Comparison of ENCODE assay signal across 9 cellular contexts in genomic region chr2:8676191-8676914, GRCh38. TPM values are rescaled to one million over a fixed set of nuclear protein-coding genes. Genes with fewer than 3 reads are reported as not detected.
DNase-seq lines count a peak whose midpoint lies in the region; ATAC-seq and TF ChIP-seq lines count a peak whose summit lies in the region.
"Had no signal": no experiment of that assay in that cellular context is flagged by ENCODE, and none has a peak within 500 bp of the region (broad histone marks: within the 10 kb centered on the region; RNA-seq: fewer than 3 reads in every experiment).

No MANE protein-coding gene starts in this region.

- 9 to 13% methylated on average over 41 to 51 of the region's 51 CpGs for WGBS in aorta, 2 donors

- H3K4me3 Mint-ChIP-seq in stimulated activated naive CD8-positive, alpha-beta T cell treated with anti-CD3 and anti-CD28 coated beads, Interleukin-15, Interleukin-2, amounts not matched to agents 100 ng/mL and 50 ng/mL, for 24 hours = peak overlapping the region; percentile 83
- H3K4me3 Mint-ChIP-seq in activated T-helper 2 cell treated with anti-CD3 and anti-CD28 coated beads, Interferon-gamma antibody, Interleukin-2, Interleukin-4, amounts not matched to agents 10 μg/mL and 5 μg/mL and 100 μg/mL, durations not matched to agents 14 hours and 24 hours and 36 hours (ENCODE audit: low read depth) = no peak overlapping the region
- H3K4me3 Mint-ChIP-seq: activated B cell treated with CpG ODN at 0.5 μM for 24 hours had no signal

- H3K27ac ChIP-seq in mucosa of rectum (ENCODE audit: low read depth in 2 of 2, low read length in 2 of 2) = peak overlapping the region; percentile 90 to 99
- H3K27ac ChIP-seq in aorta (ENCODE audit: low read depth in 1 of 2, low read length in 2 of 2) = peak overlapping the region; percentile 92 to 98

- H3K9me3 Mint-ChIP-seq in stimulated activated naive CD8-positive, alpha-beta T cell treated with anti-CD3 and anti-CD28 coated beads, Interleukin-15, Interleukin-2, amounts not matched to agents 100 ng/mL and 50 ng/mL, for 24 hours = peaks cover 12% of the 10 kb centered on the region
- peaks cover 28% of the 10 kb centered on the region for H3K9me3 Mint-ChIP-seq in activated T-helper 2 cell treated with anti-CD3 and anti-CD28 coated beads, Interferon-gamma antibody, Interleukin-2, Interleukin-4, amounts not matched to agents 10 μg/mL and 5 μg/mL and 100 μg/mL, durations not matched to agents 14 hours and 24 hours and 36 hours

- intact Hi-C loops in aorta (cut with DNase I) = loop anchor here (5.0 to 10.0 kb wide), 2 partner anchors 132 to 134 kb away; no protein-coding TSS in a partner anchor
- intact Hi-C loops in activated T-helper 2 cell treated with anti-CD3 and anti-CD28 coated beads, Interferon-gamma antibody, Interleukin-2, Interleukin-4, amounts not matched to agents 10 μg/mL and 5 μg/mL and 100 μg/mL, durations not matched to agents 14 hours and 24 hours and 36 hours (cut with micrococcal nuclease) = no loop called here

- peaks cover 0 to 6% of the 10 kb centered on the region in 2 donors for H3K9me3 ChIP-seq in mucosa of rectum (ENCODE audit: control insufficient read depth in 2 of 2, low read length in 2 of 2)
- no peaks in the 10 kb centered on the region for H3K9me3 ChIP-seq in aorta (ENCODE audit: control insufficient read depth, low read length)

- H3K4me1 Mint-ChIP-seq in stimulated activated naive CD8-positive, alpha-beta T cell treated with anti-CD3 and anti-CD28 coated beads, Interleukin-15, Interleukin-2, amounts not matched to agents 100 ng/mL and 50 ng/mL, for 24 hours (ENCODE audit: low read depth) = peaks cover 38% of the 10 kb centered on the region
- peaks cover 29% of the 10 kb centered on the region for H3K4me1 Mint-ChIP-seq in activated T-helper 2 cell treated with anti-CD3 and anti-CD28 coated beads, Interferon-gamma antibody, Interleukin-2, Interleukin-4, amounts not matched to agents 10 μg/mL and 5 μg/mL and 100 μg/mL, durations not matched to agents 14 hours and 24 hours and 36 hours (ENCODE audit: low read depth)

- H3K36me3 Mint-ChIP-seq in stimulated activated naive CD8-positive, alpha-beta T cell treated with anti-CD3 and anti-CD28 coated beads, Interleukin-15, Interleukin-2, amounts not matched to agents 100 ng/mL and 50 ng/mL, for 24 hours (ENCODE audit: low read depth) = peaks cover 17% of the 10 kb centered on the region
- H3K36me3 Mint-ChIP-seq in activated T-helper 2 cell treated with anti-CD3 and anti-CD28 coated beads, Interferon-gamma antibody, Interleukin-2, Interleukin-4, amounts not matched to agents 10 μg/mL and 5 μg/mL and 100 μg/mL, durations not matched to agents 14 hours and 24 hours and 36 hours (ENCODE audit: low read depth) = peaks cover 30% of the 10 kb centered on the region

- ATAC-seq in stimulated activated naive CD8-positive, alpha-beta T cell treated with anti-CD3 and anti-CD28 coated beads, Interleukin-15, Interleukin-2, amounts not matched to agents 100 U/mL and 50 U/mL, for 24 hours = no peak
- ATAC-seq in aorta (ENCODE audit: low FRiP score) = peak; percentile 87
- no peak for ATAC-seq in HG03025 (IDR thresholded peaks at IDR 0.05; ENCODE audit: low FRiP score, unreplicated experiment)

- no peaks in the 10 kb centered on the region for H3K36me3 ChIP-seq in mucosa of rectum (ENCODE audit: control insufficient read depth in 2 of 2, insufficient read depth in 2 of 2, low read length in 2 of 2)
- H3K36me3 ChIP-seq in aorta (ENCODE audit: control insufficient read depth in 1 of 2, insufficient read depth in 2 of 2, low read length in 1 of 2) = no peaks in the 10 kb centered on the region

- H3K4me3 ChIP-seq in fibroblast of mammary gland (ENCODE audit: control insufficient read depth, low read depth, low read length) (peak overlapping the region; percentile 29), mucosa of rectum (ENCODE audit: low read length in 2 of 2) (peak overlapping the region; percentile 62 to 67), aorta (ENCODE audit: low read length in 2 of 2) (peak overlapping the region; percentile 53 to 91)

- H3K4me1 ChIP-seq in mucosa of rectum (ENCODE audit: control insufficient read depth in 2 of 2, insufficient read depth in 2 of 2, low read length in 2 of 2) = peaks cover 9 to 25% of the 10 kb centered on the region in 2 donors
- no peaks in the 10 kb centered on the region for H3K4me1 ChIP-seq in aorta (ENCODE audit: control insufficient read depth in 1 of 2, insufficient read depth in 2 of 2, low read length in 2 of 2)

- peaks cover 0 to 3% of the 10 kb centered on the region in 2 donors for H3K27me3 ChIP-seq in mucosa of rectum (ENCODE audit: control insufficient read depth in 2 of 2, insufficient read depth in 2 of 2, low read length in 2 of 2)
- no peaks in the 10 kb centered on the region for H3K27me3 ChIP-seq in aorta (ENCODE audit: control insufficient read depth in 1 of 2, insufficient read depth in 2 of 2, low read length in 1 of 2)

- no peak overlapping the region for H3K27ac Mint-ChIP-seq in stimulated activated naive CD8-positive, alpha-beta T cell treated with anti-CD3 and anti-CD28 coated beads, Interleukin-15, Interleukin-2, amounts not matched to agents 100 ng/mL and 50 ng/mL, for 24 hours
- H3K27ac Mint-ChIP-seq in activated T-helper 2 cell treated with anti-CD3 and anti-CD28 coated beads, Interferon-gamma antibody, Interleukin-2, Interleukin-4, amounts not matched to agents 10 μg/mL and 5 μg/mL and 100 μg/mL, durations not matched to agents 14 hours and 24 hours and 36 hours = no peak overlapping the region
- H3K27ac Mint-ChIP-seq: activated B cell treated with CpG ODN at 0.5 μM for 24 hours had no signal

- no peak for TF ChIP-seq CTCF in fibroblast of mammary gland (conservative IDR thresholded peaks at IDR 0.05; ENCODE audit: control insufficient read depth, insufficient read depth, low read depth, low read length)

- H3K27me3 Mint-ChIP-seq in stimulated activated naive CD8-positive, alpha-beta T cell treated with anti-CD3 and anti-CD28 coated beads, Interleukin-15, Interleukin-2, amounts not matched to agents 100 ng/mL and 50 ng/mL, for 24 hours = peaks cover 50% of the 10 kb centered on the region
- H3K27me3 Mint-ChIP-seq in activated T-helper 2 cell treated with anti-CD3 and anti-CD28 coated beads, Interferon-gamma antibody, Interleukin-2, Interleukin-4, amounts not matched to agents 10 μg/mL and 5 μg/mL and 100 μg/mL, durations not matched to agents 14 hours and 24 hours and 36 hours (ENCODE audit: low read depth) = peaks cover 49% of the 10 kb centered on the region

- DNase-seq in stimulated activated naive CD8-positive, alpha-beta T cell treated with anti-CD3 and anti-CD28 coated beads, Interleukin-15, Interleukin-2, amounts not matched to agents 100 U/mL and 50 U/mL, for 24 hours = no peak
- DNase-seq in fibroblast of mammary gland (ENCODE audit: low read depth) = peak; percentile 86
- peak; percentile 94 to 96 for DNase-seq in aorta
- DNase-seq in effector CD4-positive, alpha-beta T cell = no peak
- no peak for DNase-seq in activated T-helper 2 cell treated with anti-CD3 and anti-CD28 coated beads, Interferon-gamma antibody, Interleukin-2, Interleukin-4, amounts not matched to agents 10 μg/mL and 5 μg/mL and 100 μg/mL, durations not matched to agents 14 hours and 24 hours and 36 hours (ENCODE audit: low spot score)
- DNase-seq: activated B cell treated with CpG ODN at 0.5 μM for 24 hours had no signal

- peak overlapping the region; percentile 70 to 79 for H3K9ac ChIP-seq in mucosa of rectum (ENCODE audit: low read depth in 1 of 2, low read length in 2 of 2)

RNA-seq across cellular contexts. Expression of gene ID2, which starts 5.5 kb away (rescaled TPM):
- 100 to 1,000 TPM; 212 to 322 TPM for total RNA-seq in aorta
- 100 to 1,000 TPM; 159 to 195 TPM for polyA plus RNA-seq in aorta
- total RNA-seq in activated T-helper 2 cell treated with anti-CD3 and anti-CD28 coated beads, Interferon-gamma antibody, Interleukin-2, Interleukin-4, amounts not matched to agents 10 μg/mL and 5 μg/mL and 100 μg/mL, durations not matched to agents 14 hours and 24 hours and 36 hours = 423 and 431 TPM in 2 replicates

Comparison
In these comparisons a context has a peak if more than half of its experiments do, and no peak if none do; other contexts are left out.
1. DNase-seq: peak in fibroblast of mammary gland (single experiment) and aorta (2 of 2); none in stimulated activated naive CD8-positive, alpha-beta T cell treated with anti-CD3 and anti-CD28 coated beads, Interleukin-15, Interleukin-2, amounts not matched to agents 100 U/mL and 50 U/mL, for 24 hours (single experiment), effector CD4-positive, alpha-beta T cell (single experiment) and activated T-helper 2 cell treated with anti-CD3 and anti-CD28 coated beads, Interferon-gamma antibody, Interleukin-2, Interleukin-4, amounts not matched to agents 10 μg/mL and 5 μg/mL and 100 μg/mL, durations not matched to agents 14 hours and 24 hours and 36 hours (single experiment).
2. Peak in every context shown above with its lines, with median percentiles within 50 percentile points of each other: H3K4me3 ChIP-seq.